Comparison of ENCODE assay signal across 11 cellular contexts in the genomic region with DNA sequence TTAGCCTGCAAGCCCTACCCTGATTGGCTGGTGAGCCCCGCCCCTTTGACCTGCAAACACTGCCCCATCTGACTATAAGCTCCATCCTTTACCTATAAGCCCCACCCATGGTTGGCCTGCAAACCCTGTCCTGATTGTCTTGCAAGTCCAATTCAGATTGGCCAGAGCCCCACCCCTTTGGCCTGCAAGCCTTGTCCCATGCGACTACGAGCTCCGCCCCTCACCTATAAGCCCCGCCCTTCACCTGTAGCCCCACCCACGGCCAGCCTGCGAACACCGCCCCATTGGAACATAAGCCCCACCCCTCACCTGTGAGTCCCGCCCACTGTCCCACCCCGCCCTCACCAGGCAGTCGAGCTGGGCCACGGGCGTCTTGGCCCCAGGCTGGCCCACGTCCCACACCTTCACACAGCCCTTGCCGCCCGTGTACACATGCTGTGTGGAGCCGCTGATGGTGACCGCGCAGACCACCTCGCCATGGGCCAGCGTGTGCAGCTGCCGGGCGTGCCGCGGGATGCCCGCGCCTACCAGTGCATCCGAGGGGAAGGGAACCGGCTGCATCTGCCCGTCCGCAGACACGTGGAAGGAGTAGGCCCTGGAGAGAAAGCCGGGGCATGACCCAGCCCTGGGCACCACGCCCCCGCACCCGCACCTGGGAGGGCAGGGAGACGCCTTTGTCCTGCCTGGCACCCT. TPM values are rescaled to one million over a fixed set of nuclear protein-coding genes. Genes with fewer than 3 reads are reported as not detected.
DNase-seq lines count a peak whose midpoint lies in the region; FAIRE-seq and TF ChIP-seq lines count a peak whose summit lies in the region.
"Had no signal": no experiment of that assay in that cellular context is flagged by ENCODE, and none has a peak within 500 bp of the region (broad histone marks: within the 10 kb centered on the region; RNA-seq: fewer than 3 reads in every experiment).

No MANE protein-coding gene starts in this region.

- H3K36me3 ChIP-seq in small intestine (ENCODE audit: control insufficient read depth in 2 of 2, insufficient read depth in 2 of 2, low read length in 2 of 2) = no peaks in the 10 kb centered on the region

- no peak overlapping the region for H3K27ac Mint-ChIP-seq in activated CD4-positive, alpha-beta memory T cell treated with anti-CD3 and anti-CD28 coated beads for 36 hours
- no peak overlapping the region for H3K27ac Mint-ChIP-seq in activated CD4-positive, alpha-beta memory T cell treated with anti-CD3 and anti-CD28 coated beads, Interleukin-2, amount 10 ng/mL, durations not matched to agents 7 days and 5 days

- no peak for FAIRE-seq in small intestine (lab: Jason Lieb, UNC)

- H3K4me1 Mint-ChIP-seq in activated CD4-positive, alpha-beta memory T cell treated with anti-CD3 and anti-CD28 coated beads for 36 hours (ENCODE audit: low read depth) = no peaks in the 10 kb centered on the region
- H3K4me1 Mint-ChIP-seq in activated CD4-positive, alpha-beta memory T cell treated with anti-CD3 and anti-CD28 coated beads, Interleukin-2, amount 10 ng/mL, durations not matched to agents 7 days and 5 days = no peaks in the 10 kb centered on the region

- 78 to 84% (median 81%) methylated on average over 32 to 37 of the region's 37 CpGs for WGBS in small intestine, 3 donors

- no peaks in the 10 kb centered on the region for H3K27me3 Mint-ChIP-seq in activated CD4-positive, alpha-beta memory T cell treated with anti-CD3 and anti-CD28 coated beads for 36 hours
- H3K27me3 Mint-ChIP-seq in activated CD4-positive, alpha-beta memory T cell treated with anti-CD3 and anti-CD28 coated beads, Interleukin-2, amount 10 ng/mL, durations not matched to agents 7 days and 5 days = no peaks in the 10 kb centered on the region

- no peaks in the 10 kb centered on the region for H3K9me3 ChIP-seq in small intestine (ENCODE audit: control insufficient read depth, low read depth)
- H3K9me3 ChIP-seq: heart right ventricle had no signal

- H3K27ac ChIP-seq in small intestine (ENCODE audit: low read depth in 1 of 2, low read length in 1 of 2) = no peak overlapping the region
- H3K27ac ChIP-seq: heart right ventricle, SK-N-MC, VCaP had no signal

- H3K4me1 ChIP-seq in small intestine (ENCODE audit: control insufficient read depth in 2 of 2, insufficient read depth in 1 of 2, low read depth in 1 of 2, low read length in 1 of 2) = no peaks in the 10 kb centered on the region
- H3K4me1 ChIP-seq: heart right ventricle had no signal

- H3K36me3 Mint-ChIP-seq in activated CD4-positive, alpha-beta memory T cell treated with anti-CD3 and anti-CD28 coated beads for 36 hours = peaks cover 2% of the 10 kb centered on the region
- H3K36me3 Mint-ChIP-seq in activated CD4-positive, alpha-beta memory T cell treated with anti-CD3 and anti-CD28 coated beads, Interleukin-2, amount 10 ng/mL, durations not matched to agents 7 days and 5 days (ENCODE audit: low read depth) = no peaks in the 10 kb centered on the region

- CTCF ChIA-PET in activated CD4-positive, alpha-beta memory T cell treated with anti-CD3 and anti-CD28 coated beads for 36 hours (lab: Charles Lee) = no interaction called here
- CTCF ChIA-PET in activated CD4-positive, alpha-beta memory T cell treated with anti-CD3 and anti-CD28 coated beads, Interleukin-2, amount 10 ng/mL, durations not matched to agents 7 days and 5 days (lab: Charles Lee) = no interaction called here
- CTCF ChIA-PET in HEK293T (lab: Yijun Ruan, JAX) = no interaction called here

- no peak overlapping the region for H3K4me3 Mint-ChIP-seq in activated CD4-positive, alpha-beta memory T cell treated with anti-CD3 and anti-CD28 coated beads for 36 hours
- H3K4me3 Mint-ChIP-seq in activated CD4-positive, alpha-beta memory T cell treated with anti-CD3 and anti-CD28 coated beads, Interleukin-2, amount 10 ng/mL, durations not matched to agents 7 days and 5 days = no peak overlapping the region

- peak; percentile 28 for DNase-seq in activated CD4-positive, alpha-beta memory T cell treated with anti-CD3 and anti-CD28 coated beads for 36 hours
- no peak for DNase-seq in activated CD4-positive, alpha-beta memory T cell treated with anti-CD3 and anti-CD28 coated beads, Interleukin-2, amount 10 ng/mL, durations not matched to agents 7 days and 5 days
- DNase-seq in HEK293T (ENCODE audit: extremely low spot score) (peak; percentile 60), small intestine (peak; percentile 12), cortex of kidney (lab: John Stamatoyannopoulos, UW) (no peak), NCI-H187 (lab: John Stamatoyannopoulos, UW) (no peak), hypothalamus (lab: John Stamatoyannopoulos, UW) (no peak)
- peak; percentile 22 for DNase-seq in activated naive CD4-positive, alpha-beta T cell treated with anti-CD3 and anti-CD28 coated beads, Interleukin-2, amount 50 U/mL, for 16 hours
- DNase-seq: heart right ventricle had no signal

- POLR2A ChIA-PET in activated CD4-positive, alpha-beta memory T cell treated with anti-CD3 and anti-CD28 coated beads for 36 hours (lab: Charles Lee) = no interaction called here
- POLR2A ChIA-PET in activated CD4-positive, alpha-beta memory T cell treated with anti-CD3 and anti-CD28 coated beads, Interleukin-2, amount 10 ng/mL, durations not matched to agents 7 days and 5 days (lab: Charles Lee) = no interaction called here
- POLR2A ChIA-PET in HEK293T (lab: Yijun Ruan, JAX) = interaction anchor here (1.3 kb wide), 1 partner anchor 29 kb away, joined by 4 read pairs; no protein-coding TSS in a partner anchor

- intact Hi-C loops in activated CD4-positive, alpha-beta memory T cell treated with anti-CD3 and anti-CD28 coated beads for 36 hours (cut with micrococcal nuclease) = no loop called here

- H3K27me3 ChIP-seq in small intestine (ENCODE audit: control insufficient read depth in 2 of 2, insufficient read depth in 2 of 2, low read length in 2 of 2) = no peaks in the 10 kb centered on the region
- H3K27me3 ChIP-seq: heart right ventricle had no signal

- no peaks in the 10 kb centered on the region for H3K9me3 Mint-ChIP-seq in activated CD4-positive, alpha-beta memory T cell treated with anti-CD3 and anti-CD28 coated beads for 36 hours
- H3K9me3 Mint-ChIP-seq in activated CD4-positive, alpha-beta memory T cell treated with anti-CD3 and anti-CD28 coated beads, Interleukin-2, amount 10 ng/mL, durations not matched to agents 7 days and 5 days = no peaks in the 10 kb centered on the region

- no peak overlapping the region for H3K4me3 ChIP-seq in small intestine (ENCODE audit: low read depth in 1 of 2, low read length in 2 of 2)
- H3K4me3 ChIP-seq: heart right ventricle, SK-N-MC had no signal

TF ChIP-seq in HEK293T, 16 proteins besides CTCF, POLR2A, EP300 and RAD21:
- no peak for TF ChIP-seq FOXK2 (IDR thresholded peaks at IDR 0.05)
- TF ChIP-seq LEF1 (IDR thresholded peaks at IDR 0.05; ENCODE audit: borderline replicate concordance) = no peak
- TF ChIP-seq, protein P1, sequence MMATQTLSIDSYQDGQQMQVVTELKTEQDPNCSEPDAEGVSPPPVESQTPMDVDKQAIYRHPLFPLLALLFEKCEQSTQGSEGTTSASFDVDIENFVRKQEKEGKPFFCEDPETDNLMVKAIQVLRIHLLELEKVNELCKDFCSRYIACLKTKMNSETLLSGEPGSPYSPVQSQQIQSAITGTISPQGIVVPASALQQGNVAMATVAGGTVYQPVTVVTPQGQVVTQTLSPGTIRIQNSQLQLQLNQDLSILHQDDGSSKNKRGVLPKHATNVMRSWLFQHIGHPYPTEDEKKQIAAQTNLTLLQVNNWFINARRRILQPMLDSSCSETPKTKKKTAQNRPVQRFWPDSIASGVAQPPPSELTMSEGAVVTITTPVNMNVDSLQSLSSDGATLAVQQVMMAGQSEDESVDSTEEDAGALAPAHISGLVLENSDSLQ (IDR thresholded peaks at IDR 0.05) = no peak
- TF ChIP-seq ARNT (IDR thresholded peaks at IDR 0.05) = no peak
- no peak for TF ChIP-seq L3MBTL2 (conservative IDR thresholded peaks at IDR 0.05)
- TF ChIP-seq SP1 (IDR thresholded peaks at IDR 0.05) = no peak
- TF ChIP-seq ELF4 (IDR thresholded peaks at IDR 0.05) = no peak
- TF ChIP-seq BHLHE40 (IDR thresholded peaks at IDR 0.05; ENCODE audit: borderline replicate concordance) = no peak
- TF ChIP-seq NFRKB (IDR thresholded peaks at IDR 0.05) = no peak
- TF ChIP-seq SUZ12 (IDR thresholded peaks at IDR 0.05) = no peak
- no peak for TF ChIP-seq HDGF (IDR thresholded peaks at IDR 0.05; ENCODE audit: borderline replicate concordance)
- no peak for TF ChIP-seq FOXA1 (IDR thresholded peaks at IDR 0.05)
- no peak for TF ChIP-seq CTBP1 (IDR thresholded peaks at IDR 0.05; ENCODE audit: borderline replicate concordance)
- TF ChIP-seq TARDBP (IDR thresholded peaks at IDR 0.05) = no peak
- no peak for TF ChIP-seq ZNF384 (IDR thresholded peaks at IDR 0.05)
- no peak for TF ChIP-seq FOXM1 (IDR thresholded peaks at IDR 0.05; ENCODE audit: borderline replicate concordance)

RNA-seq across cellular contexts. Expression of a gene that starts 22.9 kb away (rescaled TPM):
- 1 to 10 TPM; 8.5 to 9.9 TPM for total RNA-seq in activated CD4-positive, alpha-beta memory T cell treated with anti-CD3 and anti-CD28 coated beads for 36 hours
- 1 to 10 TPM; 1.3 to 1.4 TPM for total RNA-seq in activated CD4-positive, alpha-beta memory T cell treated with anti-CD3 and anti-CD28 coated beads, Interleukin-2, amount 10 ng/mL, durations not matched to agents 7 days and 5 days
- 10 to 100 TPM in 1 of 3 donors, 1 to 10 TPM in 2; 3.8 to 19.2 (median 5.4) TPM for polyA plus RNA-seq in small intestine

RNA-seq across cellular contexts. Expression of a gene that starts 28.9 kb away (rescaled TPM):
- total RNA-seq in activated CD4-positive, alpha-beta memory T cell treated with anti-CD3 and anti-CD28 coated beads for 36 hours = 1 to 10 TPM; 2.5 to 2.6 TPM
- total RNA-seq in activated CD4-positive, alpha-beta memory T cell treated with anti-CD3 and anti-CD28 coated beads, Interleukin-2, amount 10 ng/mL, durations not matched to agents 7 days and 5 days = 1 to 10 TPM; 1.1 to 2.0 TPM
- polyA plus RNA-seq in small intestine = under 1 TPM in 1 of 3 donors, not detected in 2; 1.00 TPM

RNA-seq across cellular contexts. Expression of a gene that starts 56.1 kb away (rescaled TPM):
- total RNA-seq in activated CD4-positive, alpha-beta memory T cell treated with anti-CD3 and anti-CD28 coated beads for 36 hours = 100 to 1,000 TPM; 411 to 426 TPM
- total RNA-seq in activated CD4-positive, alpha-beta memory T cell treated with anti-CD3 and anti-CD28 coated beads, Interleukin-2, amount 10 ng/mL, durations not matched to agents 7 days and 5 days = 100 to 1,000 TPM; 712 to 724 TPM
- 100 to 1,000 TPM; 332 to 488 (median 370) TPM for polyA plus RNA-seq in small intestine

Comparison
In these comparisons a context has a peak if more than half of its experiments do, and no peak if none do; other contexts are left out.
1. DNase-seq: peak in activated CD4-positive, alpha-beta memory T cell treated with anti-CD3 and anti-CD28 coated beads for 36 hours (single experiment), HEK293T (single experiment), activated naive CD4-positive, alpha-beta T cell treated with anti-CD3 and anti-CD28 coated beads, Interleukin-2, amount 50 U/mL, for 16 hours (single experiment) and small intestine (single experiment); none in activated CD4-positive, alpha-beta memory T cell treated with anti-CD3 and anti-CD28 coated beads, Interleukin-2, amount 10 ng/mL, durations not matched to agents 7 days and 5 days (single experiment), cortex of kidney (single experiment), NCI-H187 (0 of 2) and hypothalamus (0 of 51).